8 cellular contexts compared by ENCODE assay signal in genomic region chr3:57998366-57999283, GRCh38. TPM values are rescaled to one million over a fixed set of nuclear protein-coding genes. Genes with fewer than 3 reads are reported as not detected.
DNase-seq lines count a peak whose midpoint lies in the region; ATAC-seq and TF ChIP-seq lines count a peak whose summit lies in the region.

No MANE protein-coding gene starts in this region.

- peak overlapping the region; percentile 39; the same call in 1 of the 2 replicates for H3K27ac Mint-ChIP-seq in WTC11

- DNase-seq in EH (ENCODE audit: low read depth): peak; percentile 41
- DNase-seq in WTC11 (ENCODE audit: low spot score): no peak
- peak; percentile 86 for DNase-seq in islet precursor cell
- DNase-seq in NCI-H446 treated with DMSO at 0.1 percent for 48 hours (lab: John Stamatoyannopoulos, UW): no peak
- no peak for DNase-seq in GOT3 (lab: John Stamatoyannopoulos, UW)
- no peak for DNase-seq in globus pallidus (ENCODE audit: low spot score)

- CTCF ChIA-PET in WTC11 (lab: Charles Lee): interaction anchor here (0.6 to 1.0 kb wide), 2 partner anchors 9 to 179 kb away, joined by 3 to 5 read pairs; no protein-coding TSS in a partner anchor

- no peak overlapping the region for H3K4me3 Mint-ChIP-seq in WTC11

- ATAC-seq in HG02678 (IDR thresholded peaks at IDR 0.05; ENCODE audit: unreplicated experiment) (peak; percentile 60), WTC11 (no peak), HG03045 (IDR thresholded peaks at IDR 0.05; ENCODE audit: unreplicated experiment) (no peak)

- no peaks in the 10 kb centered on the region for H3K4me1 Mint-ChIP-seq in WTC11

- H3K9me3 Mint-ChIP-seq in WTC11: no peaks in the 10 kb centered on the region; the same call in 1 of the 2 replicates

- POLR2A ChIA-PET in WTC11 (lab: Charles Lee): interaction anchor here (0.8 kb wide), 1 partner anchor 88 kb away, joined by 3 read pairs; no protein-coding TSS in a partner anchor

- no peaks in the 10 kb centered on the region for H3K27me3 Mint-ChIP-seq in WTC11 (ENCODE audit: low read depth)

- no peaks in the 10 kb centered on the region for H3K36me3 Mint-ChIP-seq in WTC11

- no peak for TF ChIP-seq CTCF in WTC11 (IDR thresholded peaks at IDR 0.05)

TF ChIP-seq in WTC11, 78 proteins besides CTCF, POLR2A, EP300 and RAD21:
- TF ChIP-seq JUN (CRISPR knock-in tag; IDR thresholded peaks at IDR 0.05) (no peak), FOXK1 (CRISPR knock-in tag; IDR thresholded peaks at IDR 0.05) (no peak), ETV6 (CRISPR knock-in tag; IDR thresholded peaks at IDR 0.05) (no peak), SP1 (CRISPR knock-in tag; conservative IDR thresholded peaks at IDR 0.05) (no peak), NFE2L1 (CRISPR knock-in tag; IDR thresholded peaks at IDR 0.05) (no peak), RORB (CRISPR knock-in tag; IDR thresholded peaks at IDR 0.05) (no peak), IRF2 (CRISPR knock-in tag; IDR thresholded peaks at IDR 0.05; ENCODE audit: borderline replicate concordance, low read depth) (no peak), NR1H2 (CRISPR knock-in tag; IDR thresholded peaks at IDR 0.05) (no peak), TEAD4 (CRISPR knock-in tag; IDR thresholded peaks at IDR 0.05) (no peak), OVOL2 (CRISPR knock-in tag; IDR thresholded peaks at IDR 0.05; ENCODE audit: borderline replicate concordance) (no peak), ATF2 (CRISPR knock-in tag; IDR thresholded peaks at IDR 0.05; ENCODE audit: borderline replicate concordance, low read depth) (no peak), HMGXB4 (CRISPR knock-in tag; IDR thresholded peaks at IDR 0.05) (no peak), ZNF532 (CRISPR knock-in tag; IDR thresholded peaks at IDR 0.05; ENCODE audit: borderline replicate concordance) (no peak), ARID4B (CRISPR knock-in tag; IDR thresholded peaks at IDR 0.05; ENCODE audit: borderline replicate concordance) (no peak), JAZF1 (CRISPR knock-in tag; IDR thresholded peaks at IDR 0.05) (no peak), FOXJ3 (CRISPR knock-in tag; IDR thresholded peaks at IDR 0.05; ENCODE audit: borderline replicate concordance) (no peak), USF1 (CRISPR knock-in tag; IDR thresholded peaks at IDR 0.05) (no peak), CDX4 (CRISPR knock-in tag; IDR thresholded peaks at IDR 0.05; ENCODE audit: borderline replicate concordance) (no peak), NFYB (CRISPR knock-in tag; conservative IDR thresholded peaks at IDR 0.05; ENCODE audit: low read depth) (no peak), FOXP1 (CRISPR knock-in tag; IDR thresholded peaks at IDR 0.05; ENCODE audit: borderline replicate concordance) (no peak)
TF ChIP-seq in WTC11: peak in this region for 0.

RNA-seq across cellular contexts. Expression of gene FLNB, which starts 9.6 kb away (rescaled TPM):
- 107 to 127 TPM (median 107 TPM) in 3 replicates for total RNA-seq in WTC11 (2021)

Comparison
In these comparisons a context has a peak if more than half of its experiments do, and no peak if none do; other contexts are left out.
1. DNase-seq: peak in EH (single experiment) and islet precursor cell (single experiment); none in WTC11 (single experiment), NCI-H446 treated with DMSO at 0.1 percent for 48 hours (single experiment), GOT3 (single experiment) and globus pallidus (single experiment).